ENCODE assay signal across 16 cellular contexts in the genomic region with DNA sequence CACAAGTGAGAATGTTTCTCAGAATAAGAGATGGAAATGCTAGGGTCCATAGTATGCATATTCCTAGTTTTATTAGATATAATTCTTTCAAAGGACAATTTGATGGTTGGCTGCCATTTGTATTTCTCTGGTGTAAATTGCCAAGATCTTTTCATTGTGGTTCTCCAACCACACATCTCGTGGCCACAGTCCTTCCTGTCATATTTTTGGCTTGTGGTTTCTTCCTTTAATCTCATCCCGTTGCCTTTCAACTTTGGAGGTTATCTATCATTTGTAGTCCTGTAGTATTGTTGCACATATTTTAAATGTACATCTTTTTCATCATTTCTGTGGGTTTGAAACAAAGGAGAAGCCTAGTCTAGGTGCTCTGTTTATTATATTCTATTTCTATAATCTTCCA.
"Had no signal": no experiment of that assay in that cellular context is flagged by ENCODE, and none has a peak within 500 bp of the region (broad histone marks: within the 10 kb centered on the region; RNA-seq: fewer than 3 reads in every experiment).

No MANE protein-coding gene starts in this region.

- H3K4me1 ChIP-seq: gastrocnemius medialis, sigmoid colon had no signal

- H3K27me3 ChIP-seq: gastrocnemius medialis, ovary, sigmoid colon had no signal

- ATAC-seq: activated naive CD8-positive, alpha-beta T cell treated with anti-CD3 and anti-CD28 coated beads, Interleukin-2, amount 50 U/mL, for 24 hours; activated T-cell treated with anti-CD3 and anti-CD28 coated beads, Interleukin-2, amount 50 U/mL, for 4 hours; gastrocnemius medialis; stimulated activated naive CD8-positive, alpha-beta T cell treated with anti-CD3 and anti-CD28 coated beads, Interleukin-15, Interleukin-2, amounts not matched to agents 100 U/mL and 50 U/mL, for 24 hours had no signal

- H3K27ac ChIP-seq: coronary artery, gastrocnemius medialis, left ventricle myocardium inferior, ovary, sigmoid colon, VCaP had no signal

- H3K27ac Mint-ChIP-seq: activated CD4-positive, alpha-beta memory T cell treated with anti-CD3 and anti-CD28 coated beads for 36 hours; activated naive CD8-positive, alpha-beta T cell treated with anti-CD3 and anti-CD28 coated beads, Interleukin-2, amount 50 U/mL, for 24 hours had no signal

- H3K9me3 ChIP-seq: gastrocnemius medialis, ovary had no signal

- DNase-seq: activated CD4-positive, alpha-beta memory T cell treated with anti-CD3 and anti-CD28 coated beads for 36 hours; activated gamma-delta T cell treated with Interleukin-2 at 50 U/mL for 16 hours; activated naive CD8-positive, alpha-beta T cell treated with anti-CD3 and anti-CD28 coated beads, Interleukin-2, amount 50 U/mL, for 24 hours; activated T-cell treated with anti-CD3 and anti-CD28 coated beads, Interleukin-2, amount 50 U/mL, for 4 hours; central memory CD4-positive, alpha-beta T cell; effector CD8-positive, alpha-beta T cell; gastrocnemius medialis; left ventricle myocardium inferior; mesendoderm; ovary; sigmoid colon; stimulated activated CD4-positive, alpha-beta T cell treated with anti-CD3 and anti-CD28 coated beads, Interleukin-2, amount 100 ng/mL, for 48 hours; stimulated activated naive CD8-positive, alpha-beta T cell treated with anti-CD3 and anti-CD28 coated beads, Interleukin-15, Interleukin-2, amounts not matched to agents 100 U/mL and 50 U/mL, for 24 hours had no signal

- H3K4me3 ChIP-seq: coronary artery, gastrocnemius medialis, left ventricle myocardium inferior, ovary, sigmoid colon had no signal

- H3K36me3 Mint-ChIP-seq: activated CD4-positive, alpha-beta memory T cell treated with anti-CD3 and anti-CD28 coated beads for 36 hours had no signal

- H3K4me3 Mint-ChIP-seq: activated CD4-positive, alpha-beta memory T cell treated with anti-CD3 and anti-CD28 coated beads for 36 hours; activated naive CD8-positive, alpha-beta T cell treated with anti-CD3 and anti-CD28 coated beads, Interleukin-2, amount 50 U/mL, for 24 hours; activated T-cell treated with anti-CD3 and anti-CD28 coated beads, Interleukin-2, amount 50 U/mL, for 4 hours; neural crest cell had no signal

- H3K36me3 ChIP-seq: gastrocnemius medialis, ovary, sigmoid colon had no signal
